ENCODE assay signal across 1 cellular context in the genomic region with DNA sequence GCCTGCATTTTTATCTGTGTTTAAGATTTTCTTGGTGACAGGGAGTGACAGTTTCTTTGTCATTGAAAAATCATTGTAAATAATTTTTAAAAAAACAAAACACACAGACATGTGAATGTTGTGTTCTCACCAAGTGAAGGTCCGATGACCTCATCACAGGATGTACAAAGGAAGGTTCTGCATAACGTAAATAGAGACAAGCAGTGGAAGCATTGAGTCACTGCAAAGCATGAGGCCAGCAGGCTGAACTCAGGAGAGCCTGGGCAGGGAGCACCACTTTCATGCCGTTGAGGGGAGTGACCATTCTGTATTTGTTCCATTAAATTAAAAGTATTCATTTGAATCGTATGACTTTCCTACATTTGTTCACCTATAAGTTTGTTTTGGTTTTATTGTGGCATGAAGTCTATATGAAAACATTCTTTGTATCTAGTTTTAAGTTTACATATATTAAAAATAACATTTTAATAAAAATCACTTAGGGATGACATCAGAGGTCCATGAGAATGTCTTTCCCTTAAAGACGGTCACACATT.
TF ChIP-seq lines count a peak whose summit lies in the region.

No MANE protein-coding gene starts in this region.

TF ChIP-seq in HepG2, 621 proteins besides CTCF, POLR2A, EP300 and RAD21 (continued from another document):
- TF ChIP-seq, protein P1, sequence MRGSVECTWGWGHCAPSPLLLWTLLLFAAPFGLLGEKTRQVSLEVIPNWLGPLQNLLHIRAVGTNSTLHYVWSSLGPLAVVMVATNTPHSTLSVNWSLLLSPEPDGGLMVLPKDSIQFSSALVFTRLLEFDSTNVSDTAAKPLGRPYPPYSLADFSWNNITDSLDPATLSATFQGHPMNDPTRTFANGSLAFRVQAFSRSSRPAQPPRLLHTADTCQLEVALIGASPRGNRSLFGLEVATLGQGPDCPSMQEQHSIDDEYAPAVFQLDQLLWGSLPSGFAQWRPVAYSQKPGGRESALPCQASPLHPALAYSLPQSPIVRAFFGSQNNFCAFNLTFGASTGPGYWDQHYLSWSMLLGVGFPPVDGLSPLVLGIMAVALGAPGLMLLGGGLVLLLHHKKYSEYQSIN (CRISPR knock-in tag; IDR thresholded peaks at IDR 0.05; ENCODE audit: borderline replicate concordance) = no peak
- TF ChIP-seq EHMT2 (IDR thresholded peaks at IDR 0.05; ENCODE audit: borderline replicate concordance, low read depth, low read length) = no peak
- no peak for TF ChIP-seq GLI4 (CRISPR knock-in tag; IDR thresholded peaks at IDR 0.05; ENCODE audit: borderline replicate concordance)
- TF ChIP-seq, protein P2, sequence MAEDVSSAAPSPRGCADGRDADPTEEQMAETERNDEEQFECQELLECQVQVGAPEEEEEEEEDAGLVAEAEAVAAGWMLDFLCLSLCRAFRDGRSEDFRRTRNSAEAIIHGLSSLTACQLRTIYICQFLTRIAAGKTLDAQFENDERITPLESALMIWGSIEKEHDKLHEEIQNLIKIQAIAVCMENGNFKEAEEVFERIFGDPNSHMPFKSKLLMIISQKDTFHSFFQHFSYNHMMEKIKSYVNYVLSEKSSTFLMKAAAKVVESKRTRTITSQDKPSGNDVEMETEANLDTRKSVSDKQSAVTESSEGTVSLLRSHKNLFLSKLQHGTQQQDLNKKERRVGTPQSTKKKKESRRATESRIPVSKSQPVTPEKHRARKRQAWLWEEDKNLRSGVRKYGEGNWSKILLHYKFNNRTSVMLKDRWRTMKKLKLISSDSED (CRISPR knock-in tag; IDR thresholded peaks at IDR 0.05) = no peak
- no peak for TF ChIP-seq ZNF788 (CRISPR knock-in tag; IDR thresholded peaks at IDR 0.05; ENCODE audit: borderline replicate concordance)
- TF ChIP-seq CREB1 (IDR thresholded peaks at IDR 0.05) = peak; percentile 56
- no peak for TF ChIP-seq CREB1 (CRISPR knock-in tag; IDR thresholded peaks at IDR 0.05)
- TF ChIP-seq FOXA3 (CRISPR knock-in tag; IDR thresholded peaks at IDR 0.05) = peak; percentile 49
